ENCODE assay signal across 26 cellular contexts in the genomic region with DNA sequence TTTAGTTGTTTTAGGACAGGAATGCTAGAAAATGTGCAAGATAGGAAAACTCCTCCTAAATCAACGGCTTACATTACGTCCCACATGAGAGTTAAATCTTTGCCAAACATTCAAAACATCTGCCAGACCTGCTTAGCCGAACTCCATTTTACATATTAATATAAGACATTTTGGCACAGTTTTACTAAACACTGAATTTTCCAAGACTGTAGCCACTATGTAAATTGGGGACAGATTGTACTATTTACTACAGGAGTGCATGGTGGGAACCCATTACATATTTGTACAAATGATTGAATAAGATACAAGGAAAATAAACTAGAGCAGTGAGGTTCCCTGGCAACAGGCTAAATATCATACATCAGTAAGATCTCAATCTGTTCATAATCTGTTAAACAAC.
"Had no signal": no experiment of that assay in that cellular context is flagged by ENCODE, and none has a peak within 500 bp of the region (broad histone marks: within the 10 kb centered on the region; RNA-seq: fewer than 3 reads in every experiment).

No MANE protein-coding gene starts in this region.

- H3K4me2 ChIP-seq: hepatocyte had no signal

- H3K27ac ChIP-seq: esophagus squamous epithelium, foreskin keratinocyte, gastroesophageal sphincter, heart left ventricle, hepatocyte, neutrophil, parathyroid adenoma, right lobe of liver, thoracic aorta, tibial nerve, upper lobe of left lung, uterus had no signal

- FAIRE-seq: endometrium, kidney, small intestine had no signal

- H3K4me3 ChIP-seq: esophagus squamous epithelium, gastroesophageal sphincter, heart left ventricle, hepatocyte, lung, mucosa of descending colon, right lobe of liver, thoracic aorta, tibial nerve, upper lobe of left lung, uterus had no signal

- H3K9ac ChIP-seq: parathyroid adenoma had no signal

- H3K4me1 ChIP-seq: esophagus squamous epithelium, foreskin keratinocyte, gastroesophageal sphincter, heart left ventricle, parathyroid adenoma, right lobe of liver, tibial nerve, upper lobe of left lung, uterus had no signal

- H3K9me3 ChIP-seq: esophagus squamous epithelium, gastroesophageal sphincter, heart left ventricle, mucosa of descending colon, neutrophil, right lobe of liver, thoracic aorta, tibial nerve, upper lobe of left lung, uterus had no signal

- ATAC-seq: effector memory CD8-positive, alpha-beta T cell; foreskin keratinocyte; gastroesophageal sphincter; heart left ventricle; left lobe of liver; mucosa of descending colon; natural killer cell treated with Interleukin-12 subunit alpha and Interleukin-12 subunit beta and Interleukin-15 and Interleukin-18, amount 100 ng/mL, for 72 hours; right lobe of liver; stimulated activated naive B cell treated with anti-CD40 and anti-IgM and Interleukin-4, amounts not matched to agents 10 μg/mL and 1 μg/mL and 100 μg/mL, for 72 hours had no signal

- DNase-seq: cortex of kidney; effector memory CD8-positive, alpha-beta T cell; erythroblast; esophagus squamous epithelium; foreskin keratinocyte; heart left ventricle; kidney; mucosa of descending colon; naive B cell; right lobe of liver; small intestine; stimulated activated CD4-positive, alpha-beta T cell treated with anti-CD3 and anti-CD28 coated beads, Interleukin-15, amount 100 ng/mL, for 24 hours; stimulated activated CD4-positive, alpha-beta T cell treated with anti-CD3 and anti-CD28 coated beads, Interleukin-2, amount 100 ng/mL, for 48 hours; stimulated activated naive B cell treated with anti-CD40 and anti-IgM and Interleukin-4, amounts not matched to agents 10 μg/mL and 1 μg/mL and 100 μg/mL, for 72 hours; upper lobe of left lung; uterus had no signal

- H2AFZ ChIP-seq: hepatocyte, parathyroid adenoma had no signal

- H3K36me3 ChIP-seq: esophagus squamous epithelium, gastroesophageal sphincter, heart left ventricle, neutrophil, right lobe of liver, thoracic aorta, tibial nerve, upper lobe of left lung, uterus had no signal

- H3K27me3 ChIP-seq: esophagus squamous epithelium, foreskin keratinocyte, gastroesophageal sphincter, heart left ventricle, hepatocyte, neutrophil, right lobe of liver, tibial nerve, upper lobe of left lung, uterus had no signal

- H3K79me2 ChIP-seq: hepatocyte, parathyroid adenoma had no signal
